ENCODE assay signal across 8 cellular contexts in genomic region chr20:43448748-43449535, GRCh38. TPM values are rescaled to one million over a fixed set of nuclear protein-coding genes. Genes with fewer than 3 reads are reported as not detected.
DNase-seq lines count a peak whose midpoint lies in the region; FAIRE-seq and TF ChIP-seq lines count a peak whose summit lies in the region.

No MANE protein-coding gene starts in this region.

- intact Hi-C loops in tibial artery (cut with DNase I; ENCODE audit: low total_unique reads), result no loop called here

- H3K36me3 ChIP-seq in effector memory CD4-positive, alpha-beta T cell (ENCODE audit: control insufficient read depth, insufficient read depth, low read length), result no peaks in the 10 kb centered on the region
- no peaks in the 10 kb centered on the region for H3K36me3 ChIP-seq in tibial artery

- TF ChIP-seq CTCF in AG10803 (conservative IDR thresholded peaks at IDR 0.05; ENCODE audit: low read length), result peak; percentile 79
- TF ChIP-seq CTCF in tibial artery (IDR thresholded peaks at IDR 0.05), result peak; percentile 51 to 56

- no peak overlapping the region for H3K27ac ChIP-seq in effector memory CD4-positive, alpha-beta T cell (ENCODE audit: insufficient read depth, low read length, poor library complexity, severe bottlenecking)
- H3K27ac ChIP-seq in tibial artery, result no peak overlapping the region

- no peaks in the 10 kb centered on the region for H3K9me3 ChIP-seq in effector memory CD4-positive, alpha-beta T cell (ENCODE audit: control insufficient read depth, low read length)
- H3K9me3 ChIP-seq in tibial artery, result no peaks in the 10 kb centered on the region

- no peak overlapping the region for H3K4me3 ChIP-seq in AG10803 (ENCODE audit: low read length)
- H3K4me3 ChIP-seq in effector memory CD4-positive, alpha-beta T cell (ENCODE audit: insufficient read depth, low read depth, low read length, poor library complexity, severe bottlenecking), result no peak overlapping the region
- H3K4me3 ChIP-seq in tibial artery, result no peak overlapping the region

- H3K4me1 ChIP-seq in effector memory CD4-positive, alpha-beta T cell (ENCODE audit: control insufficient read depth, insufficient read depth, low read length, poor library complexity, severe bottlenecking), result peaks cover 4% of the 10 kb centered on the region
- no peaks in the 10 kb centered on the region for H3K4me1 ChIP-seq in tibial artery

- no peaks in the 10 kb centered on the region for H3K27me3 ChIP-seq in effector memory CD4-positive, alpha-beta T cell (replicated peaks; ENCODE audit: control insufficient read depth, insufficient read depth, low read length, poor library complexity, severe bottlenecking)
- H3K27me3 ChIP-seq in tibial artery, result peaks cover 0 to 42% of the 10 kb centered on the region in 2 donors

- DNase-seq in AG10803 (ENCODE audit: low read depth), result peak; percentile 32
- DNase-seq in GM19239 (ENCODE audit: insufficient read length, low spot score), result no peak
- DNase-seq in NCI-H2196 treated with DMSO at 0.1 percent for 48 hours (lab: John Stamatoyannopoulos, UW; ENCODE audit: unreplicated experiment), result peak; percentile 24
- DNase-seq in activated CD4-positive, alpha-beta T cell treated with anti-CD3 and anti-CD28 coated beads, Interleukin-2, amount 50 U/mL, for 1 hour, result peak; percentile 38
- DNase-seq in effector memory CD4-positive, alpha-beta T cell, result peak in 2 of 3 donors; percentile 5 to 20
- peak; percentile 24 for DNase-seq in mesenteric fat pad (ENCODE audit: low spot score)
- DNase-seq in tibial artery, result no peak
- no peak for DNase-seq in NCI-H226

- peak; percentile 62 for FAIRE-seq in GM19239 (lab: Jason Lieb, UNC)

RNA-seq across cellular contexts. Expression of gene SRSF6, which starts 8.8 kb away (rescaled TPM):
- 99.8 TPM for total RNA-seq in mesenteric fat pad

RNA-seq across cellular contexts. Expression of gene L3MBTL1, which starts 58.6 kb away (rescaled TPM):
- total RNA-seq in mesenteric fat pad, result 8.4 TPM

Comparison
In these comparisons a context has a peak if more than half of its experiments do, and no peak if none do; other contexts are left out.
1. DNase-seq: peak in AG10803 (single experiment), NCI-H2196 treated with DMSO at 0.1 percent for 48 hours (single experiment), activated CD4-positive, alpha-beta T cell treated with anti-CD3 and anti-CD28 coated beads, Interleukin-2, amount 50 U/mL, for 1 hour (single experiment), effector memory CD4-positive, alpha-beta T cell (2 of 3) and mesenteric fat pad (single experiment); none in GM19239 (single experiment), tibial artery (0 of 2) and NCI-H226 (single experiment).